Comparison of ENCODE assay signal across 8 cellular contexts in the genomic region with DNA sequence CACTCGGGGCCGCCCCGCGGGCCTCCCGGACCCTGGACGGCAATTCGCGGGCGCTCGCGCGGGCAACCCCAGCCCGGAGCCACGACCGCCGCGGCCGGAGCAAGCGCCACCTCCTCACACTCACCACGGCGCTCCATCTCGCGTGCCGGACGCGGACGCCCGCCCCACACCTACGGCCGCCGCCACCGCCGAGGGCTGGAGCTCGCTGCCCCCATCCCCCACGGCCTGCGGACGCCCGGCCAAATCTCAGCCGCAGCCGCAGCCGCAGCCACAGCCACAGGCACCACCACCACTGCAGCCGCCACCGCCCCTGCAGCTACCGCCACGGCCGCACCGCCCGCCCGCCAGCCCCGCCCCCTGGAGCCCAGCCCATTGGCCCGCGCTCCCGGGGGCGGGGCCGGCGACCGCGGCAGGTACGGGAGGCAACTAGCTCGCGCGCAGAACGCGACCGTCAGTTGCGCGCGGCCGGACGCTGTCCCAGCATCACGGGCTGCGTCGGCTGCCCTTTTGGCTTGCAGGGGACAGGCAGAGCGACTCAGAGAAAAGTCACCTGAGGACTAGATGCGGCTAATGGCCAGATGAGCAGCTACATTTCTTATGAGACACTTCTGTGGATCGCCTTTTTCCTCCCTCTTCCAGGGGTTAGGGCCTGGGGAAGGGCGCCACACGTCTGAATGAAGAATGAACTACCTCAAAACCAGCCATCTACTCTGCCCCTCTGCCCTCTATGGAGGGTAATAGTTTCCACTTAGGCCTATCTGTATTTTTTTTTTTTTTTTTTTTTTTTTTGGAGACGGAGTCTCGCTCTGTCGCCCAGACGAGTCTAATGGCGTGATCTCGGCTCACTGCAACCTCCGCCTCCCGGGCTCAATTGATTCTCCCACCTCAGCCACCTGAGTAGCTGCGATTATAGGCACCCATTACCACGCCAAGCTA. TPM values are rescaled to one million over a fixed set of nuclear protein-coding genes. Genes with fewer than 3 reads are reported as not detected.
A peak's percentile ranks its signal among the peaks of the same experiment; 100 is the strongest.
DNase-seq lines count a peak whose midpoint lies in the region; ATAC-seq, FAIRE-seq and TF ChIP-seq lines count a peak whose summit lies in the region.

ARHGAP29 (minus strand) TSS at position 294 of the 936 bp plus-strand sequence. CDS start 5,973 bp downstream, outside the sequence.

- H3K9me3 ChIP-seq in endodermal cell (ENCODE audit: control insufficient read depth, low read length) = peaks cover 8% of the 10 kb centered on the region

- H3K27ac Mint-ChIP-seq in activated CD4-positive, alpha-beta memory T cell treated with anti-CD3 and anti-CD28 coated beads, Interleukin-2, amount 10 ng/mL, durations not matched to agents 7 days and 5 days = no peak within 1 kb of the TSS
- H3K27ac Mint-ChIP-seq in endodermal cell = peak within 1 kb of the TSS; percentile 94

- peak; percentile 96 for ATAC-seq in HG02759 (IDR thresholded peaks at IDR 0.05; ENCODE audit: unreplicated experiment)
- ATAC-seq in GM18873 (IDR thresholded peaks at IDR 0.05; ENCODE audit: low FRiP score, unreplicated experiment) = no peak

- no peaks in the 10 kb centered on the region for H3K36me3 Mint-ChIP-seq in activated CD4-positive, alpha-beta memory T cell treated with anti-CD3 and anti-CD28 coated beads, Interleukin-2, amount 10 ng/mL, durations not matched to agents 7 days and 5 days (ENCODE audit: low read depth)
- no peaks in the 10 kb centered on the region for H3K36me3 Mint-ChIP-seq in endodermal cell (ENCODE audit: low read depth)

- peak; percentile 56 for FAIRE-seq in GM12892 (lab: Jason Lieb, UNC)

- no peak within 1 kb of the TSS for H3K27ac ChIP-seq in endodermal cell (ENCODE audit: low read depth, low read length)

- CTCF ChIA-PET in activated CD4-positive, alpha-beta memory T cell treated with anti-CD3 and anti-CD28 coated beads, Interleukin-2, amount 10 ng/mL, durations not matched to agents 7 days and 5 days (lab: Charles Lee) = interaction anchor here (0.7 kb wide), 1 partner anchor 835 kb away, joined by 3 read pairs; no protein-coding TSS in a partner anchor

- POLR2A ChIA-PET in activated CD4-positive, alpha-beta memory T cell treated with anti-CD3 and anti-CD28 coated beads, Interleukin-2, amount 10 ng/mL, durations not matched to agents 7 days and 5 days (lab: Charles Lee) = no interaction called here

- 1 to 8% methylated on average over 23 to 88 of the region's 88 CpGs for WGBS in endodermal cell (ENCODE audit: insufficient coverage in 1 of 2, insufficient read length in 1 of 2), 2 experiments

- no peak for TF ChIP-seq POLR2A in GM12892 (IDR thresholded peaks at IDR 0.05; ENCODE audit: low read depth, low read length)

- peaks cover 3% of the 10 kb centered on the region for H3K4me1 ChIP-seq in endodermal cell (ENCODE audit: control insufficient read depth, insufficient read depth, low read length)

- H3K4me3 Mint-ChIP-seq in activated CD4-positive, alpha-beta memory T cell treated with anti-CD3 and anti-CD28 coated beads, Interleukin-2, amount 10 ng/mL, durations not matched to agents 7 days and 5 days = peak within 1 kb of the TSS; percentile 3
- peak within 1 kb of the TSS; percentile 85 for H3K4me3 Mint-ChIP-seq in endodermal cell

- H3K9me3 Mint-ChIP-seq in activated CD4-positive, alpha-beta memory T cell treated with anti-CD3 and anti-CD28 coated beads, Interleukin-2, amount 10 ng/mL, durations not matched to agents 7 days and 5 days = no peaks in the 10 kb centered on the region
- peaks cover 6% of the 10 kb centered on the region for H3K9me3 Mint-ChIP-seq in endodermal cell

- TF ChIP-seq CTCF in endodermal cell (conservative IDR thresholded peaks at IDR 0.05) = peak; percentile 40

- DNase-seq in GM12892 (ENCODE audit: insufficient read length) (peak; percentile 42), NCI-H2029 treated with DMSO at 0.1 percent for 48 hours (lab: John Stamatoyannopoulos, UW) (peak; percentile 59), endodermal cell (peak; percentile 96), midbrain (lab: John Stamatoyannopoulos, UW) (peak; percentile 19)
- DNase-seq in activated CD4-positive, alpha-beta memory T cell treated with anti-CD3 and anti-CD28 coated beads, Interleukin-2, amount 10 ng/mL, durations not matched to agents 7 days and 5 days = peak; percentile 51
- peak; percentile 33 to 43 for DNase-seq in stimulated activated CD8-positive, alpha-beta memory T cell treated with anti-CD3 and anti-CD28 coated beads, Interleukin-7, amount 100 ng/mL, for 48 hours (ENCODE audit: extremely low read depth in 1 of 2, low read depth in 1 of 2)

- peak within 1 kb of the TSS; percentile 63 for H3K9ac ChIP-seq in endodermal cell (ENCODE audit: extremely low read depth, low read length, poor library complexity, severe bottlenecking)

- peaks cover 10% of the 10 kb centered on the region for H3K4me1 Mint-ChIP-seq in activated CD4-positive, alpha-beta memory T cell treated with anti-CD3 and anti-CD28 coated beads, Interleukin-2, amount 10 ng/mL, durations not matched to agents 7 days and 5 days
- peaks cover 54% of the 10 kb centered on the region for H3K4me1 Mint-ChIP-seq in endodermal cell

- no peaks in the 10 kb centered on the region for H3K36me3 ChIP-seq in endodermal cell (ENCODE audit: control insufficient read depth, insufficient read depth, low read length)

- H3K27me3 Mint-ChIP-seq in activated CD4-positive, alpha-beta memory T cell treated with anti-CD3 and anti-CD28 coated beads, Interleukin-2, amount 10 ng/mL, durations not matched to agents 7 days and 5 days = peaks cover 67% of the 10 kb centered on the region
- H3K27me3 Mint-ChIP-seq in endodermal cell (ENCODE audit: insufficient read depth) = no peaks in the 10 kb centered on the region

- peak within 1 kb of the TSS; percentile 97 for H3K4me3 ChIP-seq in endodermal cell (ENCODE audit: low read length)

- no peaks in the 10 kb centered on the region for H3K27me3 ChIP-seq in endodermal cell (ENCODE audit: control insufficient read depth, insufficient read depth, low read length, poor library complexity, severe bottlenecking)

RNA-seq across cellular contexts. Expression of gene ARHGAP29, which starts in this region (rescaled TPM):
- 0.34 TPM for polyA plus RNA-seq in GM12892 (2012; ENCODE audit: missing spikeins)
- under 1 TPM in 1 of 2 experiments, not detected in 1; 0.05 TPM for total RNA-seq in activated CD4-positive, alpha-beta memory T cell treated with anti-CD3 and anti-CD28 coated beads, Interleukin-2, amount 10 ng/mL, durations not matched to agents 7 days and 5 days
- total RNA-seq in endodermal cell = 10 to 100 TPM; 31.5 to 38.9 TPM
- 9.4 TPM for polyA plus RNA-seq in endodermal cell (2013, experiment 1 of 2)
- 11.8 TPM for polyA plus RNA-seq in endodermal cell (2013, experiment 2 of 2)

Comparison
In these comparisons a context has a peak if more than half of its experiments do, and no peak if none do; other contexts are left out.
1. RNA of gene ARHGAP29 (total RNA-seq): 31.5 to 38.9 TPM in endodermal cell; 0.05 TPM in activated CD4-positive, alpha-beta memory T cell treated with anti-CD3 and anti-CD28 coated beads, Interleukin-2, amount 10 ng/mL, durations not matched to agents 7 days and 5 days; every median in the first group is over 10 times any median in the second.
2. Peak in DNase-seq in activated CD4-positive, alpha-beta memory T cell treated with anti-CD3 and anti-CD28 coated beads, Interleukin-2, amount 10 ng/mL, durations not matched to agents 7 days and 5 days; RNA of the gene not detected or under 1 TPM.
3. DNase-seq: peak in every context shown above with its lines; median percentile 96 in endodermal cell; 59 in NCI-H2029 treated with DMSO at 0.1 percent for 48 hours; 51 in activated CD4-positive, alpha-beta memory T cell treated with anti-CD3 and anti-CD28 coated beads, Interleukin-2, amount 10 ng/mL, durations not matched to agents 7 days and 5 days; 42 in GM12892; 38 in stimulated activated CD8-positive, alpha-beta memory T cell treated with anti-CD3 and anti-CD28 coated beads, Interleukin-7, amount 100 ng/mL, for 48 hours; 19 in midbrain.